Comparison of ENCODE assay signal across 8 cellular contexts in the genomic region with DNA sequence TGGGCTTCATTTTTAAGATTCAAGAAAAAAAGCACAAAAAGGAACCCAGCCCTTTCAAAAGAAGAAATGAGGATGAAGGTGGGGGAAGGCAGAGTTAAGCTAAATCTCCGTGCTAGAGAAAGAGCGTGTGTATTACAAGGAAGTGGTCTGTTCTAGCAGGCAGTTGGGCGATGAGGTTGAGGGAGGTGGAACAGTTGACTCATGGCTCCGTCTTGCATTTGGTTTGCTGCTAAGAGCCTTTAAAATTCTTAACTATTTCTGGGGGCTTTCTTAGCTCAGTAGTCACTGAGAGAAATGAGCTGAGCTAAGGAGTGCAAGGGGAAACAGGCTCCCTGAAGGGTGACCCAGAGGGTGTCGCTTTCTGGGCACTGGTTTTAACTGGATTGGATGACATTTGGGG.
DNase-seq lines count a peak whose midpoint lies in the region; ATAC-seq and TF ChIP-seq lines count a peak whose summit lies in the region.

No MANE protein-coding gene starts in this region.

- peaks cover 0 to 8% (median 3%) of the 10 kb centered on the region in 4 donors for H3K4me1 ChIP-seq in tibial nerve

- TF ChIP-seq CTCF in kidney epithelial cell (IDR thresholded peaks at IDR 0.05; ENCODE audit: insufficient read depth, low read length, poor library complexity, severe bottlenecking), result no peak
- no peak for TF ChIP-seq CTCF in tibial nerve (IDR thresholded peaks at IDR 0.05)

- no peaks in the 10 kb centered on the region for H3K9me3 ChIP-seq in tibial nerve

- H3K4me3 ChIP-seq in kidney epithelial cell (ENCODE audit: low read depth, low read length) (no peak overlapping the region), tibial nerve (no peak overlapping the region)

- 32 to 40% methylated on average over 5 of the region's 5 CpGs for WGBS in tibial nerve, 2 donors

- no peak for TF ChIP-seq POLR2A in tibial nerve (IDR thresholded peaks at IDR 0.05)

- ATAC-seq in GM21576 (IDR thresholded peaks at IDR 0.05; ENCODE audit: unreplicated experiment), result peak; percentile 74

- no peak for TF ChIP-seq EP300 in tibial nerve (IDR thresholded peaks at IDR 0.05)

- peak overlapping the region in 1 of 4 donors; percentile 32 for H3K27ac ChIP-seq in tibial nerve

- DNase-seq in ELF-1 (ENCODE audit: low read depth, low spot score) (peak; percentile 53), Kasumi-1 (lab: John Stamatoyannopoulos, UW) (peak; percentile 94 to 95), activated T-cell treated with anti-CD3 and anti-CD28 coated beads for 24 hours (ENCODE audit: low read depth) (peak; percentile 57), kidney epithelial cell (ENCODE audit: low read depth) (peak; percentile 83), tibial nerve (ENCODE audit: low spot score in 2 of 2) (no peak), HT-29 (ENCODE audit: low spot score) (no peak)
- peak; percentile 81 for DNase-seq in stimulated activated CD8-positive, alpha-beta memory T cell treated with anti-CD3 and anti-CD28 coated beads, Interleukin-4, amount 100 ng/mL, for 48 hours

- H3K36me3 ChIP-seq in kidney epithelial cell (ENCODE audit: control insufficient read depth, insufficient read depth, low read length) (no peaks in the 10 kb centered on the region), tibial nerve (no peaks in the 10 kb centered on the region)

- H3K27me3 ChIP-seq in kidney epithelial cell (ENCODE audit: control insufficient read depth, insufficient read depth, low read length), result no peaks in the 10 kb centered on the region
- no peaks in the 10 kb centered on the region for H3K27me3 ChIP-seq in tibial nerve

Comparison
In these comparisons a context has a peak if more than half of its experiments do, and no peak if none do; other contexts are left out.
1. DNase-seq: peak in ELF-1 (single experiment), Kasumi-1 (2 of 2), activated T-cell treated with anti-CD3 and anti-CD28 coated beads for 24 hours (single experiment), kidney epithelial cell (single experiment) and stimulated activated CD8-positive, alpha-beta memory T cell treated with anti-CD3 and anti-CD28 coated beads, Interleukin-4, amount 100 ng/mL, for 48 hours (single experiment); none in tibial nerve (0 of 2) and HT-29 (single experiment).